Comparison of ENCODE assay signal across 1 cellular context in the genomic region with DNA sequence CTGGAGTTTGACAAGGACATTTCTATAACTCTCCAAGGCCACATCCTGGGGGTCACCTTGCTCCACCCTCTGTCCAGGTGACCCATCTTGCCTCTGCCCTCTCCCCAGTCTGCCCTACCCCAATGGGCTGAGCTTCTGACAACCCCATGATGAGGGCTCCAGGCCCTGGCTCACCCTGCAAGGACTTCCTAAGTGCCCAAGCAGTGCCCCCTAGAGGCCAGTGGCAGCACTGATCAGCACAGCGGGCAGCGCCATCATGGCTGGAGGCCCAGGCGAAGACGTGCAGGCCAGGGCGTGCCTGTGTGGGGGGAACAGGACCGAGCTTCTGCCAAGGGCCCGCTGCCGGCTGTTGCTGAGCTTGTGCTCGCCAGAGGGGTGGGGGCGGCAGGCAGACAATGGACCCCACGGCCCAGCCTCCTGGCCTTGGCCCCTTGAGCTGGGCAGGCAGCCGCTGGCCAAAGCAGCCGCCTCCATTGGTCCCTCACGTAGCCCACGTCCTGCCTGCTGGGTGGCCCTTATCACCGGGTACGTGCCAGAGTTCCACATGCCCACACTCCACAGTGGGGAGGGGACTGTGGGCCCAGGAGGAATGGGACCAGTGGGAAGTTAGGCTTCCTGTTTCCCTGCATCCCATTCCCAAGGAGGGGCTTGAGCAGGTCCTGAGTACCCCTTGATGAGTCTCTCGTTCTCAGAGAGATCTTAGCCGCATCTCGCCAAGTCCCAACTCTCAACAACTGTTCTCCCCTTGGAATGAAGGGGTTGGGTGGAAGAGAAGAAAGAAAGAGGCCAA.
TF ChIP-seq lines count a peak whose summit lies in the region.

No MANE protein-coding gene starts in this region.

TF ChIP-seq in HepG2, 621 proteins besides CTCF, POLR2A, EP300 and RAD21 (continued from another document and continues in another):
- TF ChIP-seq, protein P1, sequence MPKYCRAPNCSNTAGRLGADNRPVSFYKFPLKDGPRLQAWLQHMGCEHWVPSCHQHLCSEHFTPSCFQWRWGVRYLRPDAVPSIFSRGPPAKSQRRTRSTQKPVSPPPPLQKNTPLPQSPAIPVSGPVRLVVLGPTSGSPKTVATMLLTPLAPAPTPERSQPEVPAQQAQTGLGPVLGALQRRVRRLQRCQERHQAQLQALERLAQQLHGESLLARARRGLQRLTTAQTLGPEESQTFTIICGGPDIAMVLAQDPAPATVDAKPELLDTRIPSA (CRISPR knock-in tag; IDR thresholded peaks at IDR 0.05; ENCODE audit: borderline replicate concordance) = no peak
- TF ChIP-seq CREM (IDR thresholded peaks at IDR 0.05) = no peak
- TF ChIP-seq CREM (CRISPR knock-in tag; IDR thresholded peaks at IDR 0.05) = no peak
- TF ChIP-seq ZBTB20 (CRISPR knock-in tag; IDR thresholded peaks at IDR 0.05; ENCODE audit: borderline replicate concordance, low read depth) = no peak
- TF ChIP-seq RBM39 (IDR thresholded peaks at IDR 0.05; ENCODE audit: low read depth, low read length, poor library complexity, severe bottlenecking) = no peak
- TF ChIP-seq ZNF816 (CRISPR knock-in tag; IDR thresholded peaks at IDR 0.05; ENCODE audit: borderline replicate concordance) = no peak
- TF ChIP-seq ZNF17 (CRISPR knock-in tag; IDR thresholded peaks at IDR 0.05) = no peak
- TF ChIP-seq ZNF44 (CRISPR knock-in tag; IDR thresholded peaks at IDR 0.05) = no peak
- TF ChIP-seq ZBTB1 (CRISPR knock-in tag; IDR thresholded peaks at IDR 0.05; ENCODE audit: borderline replicate concordance) = no peak
- TF ChIP-seq ZNF33A (CRISPR knock-in tag; IDR thresholded peaks at IDR 0.05; ENCODE audit: borderline replicate concordance) = no peak
- TF ChIP-seq LCORL (IDR thresholded peaks at IDR 0.05) = no peak
- TF ChIP-seq LCORL (CRISPR knock-in tag; IDR thresholded peaks at IDR 0.05) = peak; percentile 67; the same call in 1 of the 2 replicates
- TF ChIP-seq ZEB1 (IDR thresholded peaks at IDR 0.05; ENCODE audit: insufficient replicate concordance, low read depth) = no peak
- TF ChIP-seq ZFX (CRISPR knock-in tag; IDR thresholded peaks at IDR 0.05; ENCODE audit: low read depth) = peak; percentile 69
- peak; percentile 63; the same call in 1 of the 2 replicates for TF ChIP-seq POGZ (CRISPR knock-in tag; IDR thresholded peaks at IDR 0.05)
- peak; percentile 82; the same call in 1 of the 2 replicates for TF ChIP-seq TRIM24 (CRISPR knock-in tag; IDR thresholded peaks at IDR 0.05)
- TF ChIP-seq, protein P2, sequence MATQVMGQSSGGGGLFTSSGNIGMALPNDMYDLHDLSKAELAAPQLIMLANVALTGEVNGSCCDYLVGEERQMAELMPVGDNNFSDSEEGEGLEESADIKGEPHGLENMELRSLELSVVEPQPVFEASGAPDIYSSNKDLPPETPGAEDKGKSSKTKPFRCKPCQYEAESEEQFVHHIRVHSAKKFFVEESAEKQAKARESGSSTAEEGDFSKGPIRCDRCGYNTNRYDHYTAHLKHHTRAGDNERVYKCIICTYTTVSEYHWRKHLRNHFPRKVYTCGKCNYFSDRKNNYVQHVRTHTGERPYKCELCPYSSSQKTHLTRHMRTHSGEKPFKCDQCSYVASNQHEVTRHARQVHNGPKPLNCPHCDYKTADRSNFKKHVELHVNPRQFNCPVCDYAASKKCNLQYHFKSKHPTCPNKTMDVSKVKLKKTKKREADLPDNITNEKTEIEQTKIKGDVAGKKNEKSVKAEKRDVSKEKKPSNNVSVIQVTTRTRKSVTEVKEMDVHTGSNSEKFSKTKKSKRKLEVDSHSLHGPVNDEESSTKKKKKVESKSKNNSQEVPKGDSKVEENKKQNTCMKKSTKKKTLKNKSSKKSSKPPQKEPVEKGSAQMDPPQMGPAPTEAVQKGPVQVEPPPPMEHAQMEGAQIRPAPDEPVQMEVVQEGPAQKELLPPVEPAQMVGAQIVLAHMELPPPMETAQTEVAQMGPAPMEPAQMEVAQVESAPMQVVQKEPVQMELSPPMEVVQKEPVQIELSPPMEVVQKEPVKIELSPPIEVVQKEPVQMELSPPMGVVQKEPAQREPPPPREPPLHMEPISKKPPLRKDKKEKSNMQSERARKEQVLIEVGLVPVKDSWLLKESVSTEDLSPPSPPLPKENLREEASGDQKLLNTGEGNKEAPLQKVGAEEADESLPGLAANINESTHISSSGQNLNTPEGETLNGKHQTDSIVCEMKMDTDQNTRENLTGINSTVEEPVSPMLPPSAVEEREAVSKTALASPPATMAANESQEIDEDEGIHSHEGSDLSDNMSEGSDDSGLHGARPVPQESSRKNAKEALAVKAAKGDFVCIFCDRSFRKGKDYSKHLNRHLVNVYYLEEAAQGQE (IDR thresholded peaks at IDR 0.05; ENCODE audit: borderline replicate concordance in 1 of 2, low read depth in 1 of 2, low read length in 2 of 2) = peak in 1 of 2 experiments; percentile 57; a peak in 1 of 4 replicates
- TF ChIP-seq, protein P3, sequence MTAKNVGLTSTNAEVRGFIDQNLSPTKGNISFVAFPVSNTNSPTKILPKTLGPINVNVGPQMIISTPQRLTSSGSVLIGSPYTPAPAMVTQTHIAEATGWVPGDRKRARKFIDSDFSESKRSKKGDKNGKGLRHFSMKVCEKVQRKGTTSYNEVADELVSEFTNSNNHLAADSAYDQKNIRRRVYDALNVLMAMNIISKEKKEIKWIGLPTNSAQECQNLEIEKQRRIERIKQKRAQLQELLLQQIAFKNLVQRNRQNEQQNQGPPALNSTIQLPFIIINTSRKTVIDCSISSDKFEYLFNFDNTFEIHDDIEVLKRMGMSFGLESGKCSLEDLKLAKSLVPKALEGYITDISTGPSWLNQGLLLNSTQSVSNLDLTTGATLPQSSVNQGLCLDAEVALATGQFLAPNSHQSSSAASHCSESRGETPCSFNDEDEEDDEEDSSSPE (CRISPR knock-in tag; IDR thresholded peaks at IDR 0.05) = no peak; the same call in 1 of the 2 replicates
- no peak for TF ChIP-seq ZNF136 (CRISPR knock-in tag; IDR thresholded peaks at IDR 0.05; ENCODE audit: low read depth)
- TF ChIP-seq AKNA (CRISPR knock-in tag; IDR thresholded peaks at IDR 0.05; ENCODE audit: borderline replicate concordance) = no peak
- no peak for TF ChIP-seq MIER3 (CRISPR knock-in tag; IDR thresholded peaks at IDR 0.05; ENCODE audit: borderline replicate concordance)
- TF ChIP-seq IKZF1 (IDR thresholded peaks at IDR 0.05) = no peak
- TF ChIP-seq, protein P4, sequence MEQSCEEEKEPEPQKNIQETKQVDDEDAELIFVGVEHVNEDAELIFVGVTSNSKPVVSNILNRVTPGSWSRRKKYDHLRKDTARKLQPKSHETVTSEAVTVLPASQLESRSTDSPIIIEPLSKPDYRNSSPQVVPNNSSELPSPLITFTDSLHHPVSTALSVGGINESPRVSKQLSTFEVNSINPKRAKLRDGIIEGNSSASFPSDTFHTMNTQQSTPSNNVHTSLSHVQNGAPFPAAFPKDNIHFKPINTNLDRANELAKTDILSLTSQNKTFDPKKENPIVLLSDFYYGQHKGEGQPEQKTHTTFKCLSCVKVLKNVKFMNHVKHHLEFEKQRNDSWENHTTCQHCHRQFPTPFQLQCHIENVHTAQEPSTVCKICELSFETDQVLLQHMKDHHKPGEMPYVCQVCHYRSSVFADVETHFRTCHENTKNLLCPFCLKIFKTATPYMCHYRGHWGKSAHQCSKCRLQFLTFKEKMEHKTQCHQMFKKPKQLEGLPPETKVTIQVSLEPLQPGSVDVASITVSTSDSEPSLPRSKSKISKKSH (CRISPR knock-in tag; IDR thresholded peaks at IDR 0.05; ENCODE audit: borderline replicate concordance) = peak; percentile 14; the same call in 1 of the 2 replicates
- no peak for TF ChIP-seq SMAD3 (CRISPR knock-in tag; IDR thresholded peaks at IDR 0.05)
- no peak for TF ChIP-seq CHD2 (IDR thresholded peaks at IDR 0.05; ENCODE audit: low read depth, low read length)
- TF ChIP-seq ETV6 (CRISPR knock-in tag; conservative IDR thresholded peaks at IDR 0.05) = no peak
- TF ChIP-seq GPN1 (CRISPR knock-in tag; IDR thresholded peaks at IDR 0.05; ENCODE audit: borderline replicate concordance) = no peak
- TF ChIP-seq ZNF790 (CRISPR knock-in tag; IDR thresholded peaks at IDR 0.05; ENCODE audit: borderline replicate concordance) = no peak
- TF ChIP-seq STAT5B (CRISPR knock-in tag; IDR thresholded peaks at IDR 0.05) = no peak
- TF ChIP-seq ZNF441 (CRISPR knock-in tag; IDR thresholded peaks at IDR 0.05; ENCODE audit: borderline replicate concordance) = no peak; the same call in 1 of the 2 replicates
- no peak for TF ChIP-seq DZIP1 (CRISPR knock-in tag; IDR thresholded peaks at IDR 0.05)
- TF ChIP-seq ZNF577 (CRISPR knock-in tag; IDR thresholded peaks at IDR 0.05; ENCODE audit: borderline replicate concordance, low read depth) = no peak
- TF ChIP-seq FIP1L1 (IDR thresholded peaks at IDR 0.05; ENCODE audit: borderline replicate concordance, insufficient read depth, low read depth, low read length) = no peak
- no peak for TF ChIP-seq WIZ (CRISPR knock-in tag; IDR thresholded peaks at IDR 0.05)
- TF ChIP-seq ZNF768 (CRISPR knock-in tag; IDR thresholded peaks at IDR 0.05) = peak; percentile 45; the same call in 1 of the 2 replicates
- no peak for TF ChIP-seq HNRNPK (IDR thresholded peaks at IDR 0.05; ENCODE audit: low read depth, low read length, poor library complexity, severe bottlenecking)
- no peak for TF ChIP-seq ZNF281 (CRISPR knock-in tag; IDR thresholded peaks at IDR 0.05; ENCODE audit: borderline replicate concordance)
- TF ChIP-seq MTA1 (CRISPR knock-in tag; IDR thresholded peaks at IDR 0.05; ENCODE audit: borderline replicate concordance) = peak; percentile 88; the same call in 1 of the 2 replicates
- TF ChIP-seq ZNF678 (CRISPR knock-in tag; IDR thresholded peaks at IDR 0.05) = no peak; the same call in 1 of the 2 replicates
- TF ChIP-seq FOXO1 (CRISPR knock-in tag; IDR thresholded peaks at IDR 0.05) = peak; percentile 74; the same call in 1 of the 2 replicates
- no peak; the same call in 1 of the 2 replicates for TF ChIP-seq ZNF788 (CRISPR knock-in tag; IDR thresholded peaks at IDR 0.05; ENCODE audit: borderline replicate concordance)
- TF ChIP-seq PHF21A (CRISPR knock-in tag; IDR thresholded peaks at IDR 0.05) = no peak; the same call in 1 of the 2 replicates
- TF ChIP-seq AGO1 (IDR thresholded peaks at IDR 0.05; ENCODE audit: low read depth, low read length, poor library complexity, severe bottlenecking) = no peak
- peak; percentile 90; the same call in 1 of the 2 replicates for TF ChIP-seq ZNF572 (CRISPR knock-in tag; IDR thresholded peaks at IDR 0.05)
